ENCODE assay signal across 18 cellular contexts in the genomic region with DNA sequence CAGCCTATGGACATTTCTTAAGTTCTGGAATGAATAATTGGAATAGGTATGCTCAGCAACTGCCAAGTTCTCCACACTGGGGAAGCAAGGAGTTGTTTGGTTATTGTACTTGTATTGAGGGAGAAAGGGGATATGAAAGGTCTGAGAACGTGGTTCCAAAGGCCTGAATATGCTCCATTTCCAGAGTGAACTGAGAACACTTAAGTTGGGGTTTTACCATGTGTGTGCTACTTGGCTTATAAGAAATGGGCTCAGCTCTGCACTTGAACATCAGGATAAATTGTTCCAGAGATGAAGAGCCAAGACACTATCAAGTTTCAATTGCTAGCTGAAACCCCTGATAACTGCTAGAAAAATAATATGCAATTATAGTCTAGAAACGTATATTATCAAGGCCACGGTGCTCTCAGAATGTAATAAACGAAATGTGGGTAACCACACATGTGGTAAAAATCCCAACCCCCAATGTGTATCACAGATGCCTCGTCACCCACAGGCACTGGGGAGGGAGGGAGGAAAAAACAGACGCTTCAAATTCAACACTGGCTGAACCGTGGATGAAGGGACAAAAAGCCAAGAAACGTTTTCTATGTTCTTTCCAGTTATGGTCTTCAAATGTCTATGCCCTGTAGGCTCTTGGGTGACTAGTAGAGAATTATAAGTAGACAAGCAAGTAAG. TPM values are rescaled to one million over a fixed set of nuclear protein-coding genes. Genes with fewer than 3 reads are reported as not detected.
DNase-seq lines count a peak whose midpoint lies in the region; ATAC-seq and FAIRE-seq lines count a peak whose summit lies in the region.
"Had no signal": no experiment of that assay in that cellular context is flagged by ENCODE, and none has a peak within 500 bp of the region (broad histone marks: within the 10 kb centered on the region; RNA-seq: fewer than 3 reads in every experiment).

No MANE protein-coding gene starts in this region.

- H3K36me3 Mint-ChIP-seq in activated naive CD8-positive, alpha-beta T cell: peaks cover 9% of the 10 kb centered on the region

- WGBS in small intestine, 3 donors: 37 to 42% (median 39%) methylated on average over 8 of the region's 8 CpGs

- H3K4me1 ChIP-seq in small intestine (ENCODE audit: control insufficient read depth in 2 of 2, insufficient read depth in 1 of 2, low read depth in 1 of 2, low read length in 1 of 2): no peaks in the 10 kb centered on the region

- no peaks in the 10 kb centered on the region for H3K27me3 ChIP-seq in small intestine (ENCODE audit: control insufficient read depth in 2 of 2, insufficient read depth in 2 of 2, low read length in 2 of 2)
- H3K27me3 ChIP-seq: hepatocyte had no signal

- H3K4me3 Mint-ChIP-seq in activated naive CD8-positive, alpha-beta T cell: peak overlapping the region; percentile 48
- H3K4me3 Mint-ChIP-seq: GM23338; stimulated activated memory B cell treated with anti-CD40 and anti-IgM and Interleukin-4, amounts not matched to agents 10 μg/mL and 1 μg/mL and 100 μg/mL, for 72 hours had no signal

- no peak overlapping the region for H3K4me3 ChIP-seq in small intestine (ENCODE audit: low read depth in 1 of 2, low read length in 2 of 2)
- H3K4me3 ChIP-seq: GM23338, hepatocyte had no signal

- no peaks in the 10 kb centered on the region for H3K27me3 Mint-ChIP-seq in activated naive CD8-positive, alpha-beta T cell
- H3K27me3 Mint-ChIP-seq: stimulated activated memory B cell treated with anti-CD40 and anti-IgM and Interleukin-4, amounts not matched to agents 10 μg/mL and 1 μg/mL and 100 μg/mL, for 72 hours had no signal

- H3K36me3 ChIP-seq in KOPT-K1 (ENCODE audit: insufficient read depth, low read length) (no peaks in the 10 kb centered on the region), small intestine (ENCODE audit: control insufficient read depth in 2 of 2, insufficient read depth in 2 of 2, low read length in 2 of 2) (no peaks in the 10 kb centered on the region)

- peak overlapping the region; percentile 54 for H3K27ac Mint-ChIP-seq in activated naive CD8-positive, alpha-beta T cell
- H3K27ac Mint-ChIP-seq: GM23338 had no signal

- H3K27ac ChIP-seq in KOPT-K1 (ENCODE audit: low read depth, low read length, poor library complexity, severe bottlenecking) (peak overlapping the region; percentile 6), small intestine (ENCODE audit: low read depth in 1 of 2, low read length in 1 of 2) (no peak overlapping the region)
- H3K27ac ChIP-seq: hepatocyte, VCaP had no signal

- ATAC-seq in GM21447 (IDR thresholded peaks at IDR 0.05; ENCODE audit: unreplicated experiment): no peak
- no peak for ATAC-seq in esophagus mucosa
- ATAC-seq in HG03432 (IDR thresholded peaks at IDR 0.05; ENCODE audit: unreplicated experiment): no peak
- ATAC-seq: stimulated activated memory B cell treated with anti-CD40 and anti-IgM and Interleukin-4, amounts not matched to agents 10 μg/mL and 1 μg/mL and 100 μg/mL, for 72 hours had no signal

- FAIRE-seq in small intestine (lab: Jason Lieb, UNC): no peak
- FAIRE-seq: urothelium cell line had no signal

- no peaks in the 10 kb centered on the region for H3K9me3 Mint-ChIP-seq in activated naive CD8-positive, alpha-beta T cell (ENCODE audit: low read depth)
- H3K9me3 Mint-ChIP-seq: GM23338; stimulated activated memory B cell treated with anti-CD40 and anti-IgM and Interleukin-4, amounts not matched to agents 10 μg/mL and 1 μg/mL and 100 μg/mL, for 72 hours had no signal

- DNase-seq in activated CD4-positive, alpha-beta T cell treated with anti-CD3 and anti-CD28 coated beads for 48 hours: peak; percentile 54
- no peak for DNase-seq in activated CD4-positive, alpha-beta T cell treated with anti-CD3 and anti-CD28 coated beads for 1 hour
- peak; percentile 7 for DNase-seq in small intestine
- DNase-seq: kidney glomerular epithelial cell, NCI-H2029 treated with DMSO at 0.1 percent for 48 hours, NCI-H69 had no signal

- H3K9me3 ChIP-seq in KOPT-K1 (ENCODE audit: insufficient read depth, low read length, poor library complexity, severe bottlenecking) (no peaks in the 10 kb centered on the region), small intestine (ENCODE audit: control insufficient read depth, low read depth) (no peaks in the 10 kb centered on the region)

- H3K4me1 Mint-ChIP-seq in activated naive CD8-positive, alpha-beta T cell (ENCODE audit: low read depth): peaks cover 76% of the 10 kb centered on the region

RNA-seq across cellular contexts. Expression of a gene that starts 16.3 kb away (rescaled TPM):
- polyA plus RNA-seq in small intestine: 1 to 10 TPM; 1.8 to 9.3 (median 7.8) TPM
- 4.0 TPM for total RNA-seq in esophagus mucosa
- total RNA-seq: A673 had no signal
- polyA plus RNA-seq: fibroblast of lung had no signal
